In the genomic region with DNA sequence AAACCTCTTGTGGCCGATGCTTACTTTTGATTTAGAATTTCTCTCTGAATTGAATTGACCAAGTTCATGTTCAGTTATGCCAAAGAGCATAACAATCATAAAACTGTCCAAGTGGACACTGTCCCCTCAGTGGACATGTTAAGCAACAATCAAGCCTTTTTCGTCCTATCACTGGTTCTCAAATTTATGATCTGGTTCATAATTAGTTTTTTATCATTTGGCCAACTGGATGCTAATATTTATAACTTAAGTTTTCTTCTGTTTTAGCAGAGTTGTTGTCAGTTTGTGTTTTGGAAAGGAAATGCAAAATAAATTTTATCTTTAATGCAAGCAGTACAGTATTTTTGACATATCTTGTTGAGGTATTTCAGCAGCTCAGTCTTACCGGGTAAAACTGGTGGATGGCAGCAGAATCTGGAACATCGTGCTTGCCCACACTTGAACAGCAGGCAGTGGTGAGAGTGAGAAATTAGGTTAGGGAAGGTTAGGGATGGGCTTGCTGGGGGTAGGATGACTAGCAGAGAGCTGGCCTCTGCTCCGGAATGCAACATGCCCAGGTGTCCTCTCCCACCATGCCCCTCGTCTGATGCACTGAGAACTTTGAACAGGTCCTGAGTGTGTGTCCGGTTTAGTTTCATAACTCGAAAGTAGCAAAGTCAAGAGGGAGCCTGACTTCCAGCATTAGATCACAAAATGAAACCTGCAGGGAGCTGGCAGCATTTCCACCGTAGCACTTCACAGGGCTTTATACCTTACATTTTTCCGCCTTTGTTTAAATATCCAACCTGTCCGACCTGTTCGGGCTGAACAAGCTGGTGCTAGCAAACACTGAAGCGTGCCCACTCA, we compare ENCODE assay signal across 1 cellular context.
A peak's percentile ranks its signal among the peaks of the same experiment; 100 is the strongest.
TF ChIP-seq lines count a peak whose summit lies in the region.

No MANE protein-coding gene starts in this region.

TF ChIP-seq in HepG2, 621 proteins besides CTCF, POLR2A, EP300 and RAD21 (continued from another document and continues in another):
- TF ChIP-seq CSRNP1 (CRISPR knock-in tag; IDR thresholded peaks at IDR 0.05) (no peak), ZNF234 (CRISPR knock-in tag; conservative IDR thresholded peaks at IDR 0.05) (no peak), GTF2F1 (IDR thresholded peaks at IDR 0.05; ENCODE audit: low read length) (no peak), KLF15 (CRISPR knock-in tag; IDR thresholded peaks at IDR 0.05; ENCODE audit: borderline replicate concordance) (no peak), THAP9 (CRISPR knock-in tag; IDR thresholded peaks at IDR 0.05; ENCODE audit: borderline replicate concordance) (no peak), ATF7-NPFF (CRISPR knock-in tag; IDR thresholded peaks at IDR 0.05; ENCODE audit: low read depth) (no peak), ZNF672 (CRISPR knock-in tag; IDR thresholded peaks at IDR 0.05) (no peak), DNMT3B (CRISPR knock-in tag; conservative IDR thresholded peaks at IDR 0.05) (no peak), ETV6 (CRISPR knock-in tag; conservative IDR thresholded peaks at IDR 0.05) (no peak), ZNF335 (CRISPR knock-in tag; IDR thresholded peaks at IDR 0.05) (no peak), KAT8 (CRISPR knock-in tag; IDR thresholded peaks at IDR 0.05) (0 out of 2 replicates have a peak, but pooled peaks have one; percentile 44), KLF11 (CRISPR knock-in tag; IDR thresholded peaks at IDR 0.05) (no peak), BHLHE40 (IDR thresholded peaks at IDR 0.05; ENCODE audit: low read length) (no peak), SRSF9 (IDR thresholded peaks at IDR 0.05; ENCODE audit: borderline replicate concordance, insufficient read depth, low read depth, low read length, poor library complexity, severe bottlenecking) (no peak), SAP130 (CRISPR knock-in tag; IDR thresholded peaks at IDR 0.05; ENCODE audit: low read depth) (peak; percentile 72), NFKB2 (CRISPR knock-in tag; IDR thresholded peaks at IDR 0.05; ENCODE audit: borderline replicate concordance) (no peak), ATF7 (IDR thresholded peaks at IDR 0.05) (no peak), ATF7 (CRISPR knock-in tag; IDR thresholded peaks at IDR 0.05) (no peak), ZNF251 (CRISPR knock-in tag; IDR thresholded peaks at IDR 0.05) (no peak), ZFP36L2 (CRISPR knock-in tag; IDR thresholded peaks at IDR 0.05) (no peak), SPEN (CRISPR knock-in tag; IDR thresholded peaks at IDR 0.05; ENCODE audit: low read depth) (peak; percentile 80; the same call in 1 of the 2 replicates), NR2F1 (CRISPR knock-in tag; IDR thresholded peaks at IDR 0.05) (no peak), TAF1 (CRISPR knock-in tag; IDR thresholded peaks at IDR 0.05) (no peak), ZNF318 (CRISPR knock-in tag; IDR thresholded peaks at IDR 0.05) (no peak), IKZF5 (CRISPR knock-in tag; IDR thresholded peaks at IDR 0.05) (peak; percentile 47; the same call in 1 of the 2 replicates), TCF12 (IDR thresholded peaks at IDR 0.05) (no peak), TCF12 (CRISPR knock-in tag; IDR thresholded peaks at IDR 0.05) (no peak), SAFB2 (CRISPR knock-in tag; IDR thresholded peaks at IDR 0.05; ENCODE audit: borderline replicate concordance, low read depth) (no peak), EED (CRISPR knock-in tag; IDR thresholded peaks at IDR 0.05) (no peak), JUNB (CRISPR knock-in tag; IDR thresholded peaks at IDR 0.05; ENCODE audit: borderline replicate concordance) (no peak), SMYD3 (CRISPR knock-in tag; IDR thresholded peaks at IDR 0.05) (0 out of 2 replicates have a peak, but pooled peaks have one; percentile 51), CREBL2 (CRISPR knock-in tag; IDR thresholded peaks at IDR 0.05; ENCODE audit: borderline replicate concordance) (no peak), ZNF563 (CRISPR knock-in tag; IDR thresholded peaks at IDR 0.05) (no peak), ZNF720 (CRISPR knock-in tag; IDR thresholded peaks at IDR 0.05) (no peak), HOXA3 (CRISPR knock-in tag; IDR thresholded peaks at IDR 0.05) (peak; percentile 78), TBX3 (IDR thresholded peaks at IDR 0.05; ENCODE audit: borderline replicate concordance) (no peak)
- TF ChIP-seq, protein P1, sequence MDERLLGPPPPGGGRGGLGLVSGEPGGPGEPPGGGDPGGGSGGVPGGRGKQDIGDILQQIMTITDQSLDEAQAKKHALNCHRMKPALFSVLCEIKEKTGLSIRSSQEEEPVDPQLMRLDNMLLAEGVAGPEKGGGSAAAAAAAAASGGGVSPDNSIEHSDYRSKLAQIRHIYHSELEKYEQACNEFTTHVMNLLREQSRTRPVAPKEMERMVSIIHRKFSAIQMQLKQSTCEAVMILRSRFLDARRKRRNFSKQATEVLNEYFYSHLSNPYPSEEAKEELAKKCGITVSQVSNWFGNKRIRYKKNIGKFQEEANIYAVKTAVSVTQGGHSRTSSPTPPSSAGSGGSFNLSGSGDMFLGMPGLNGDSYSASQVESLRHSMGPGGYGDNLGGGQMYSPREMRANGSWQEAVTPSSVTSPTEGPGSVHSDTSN (CRISPR knock-in tag; IDR thresholded peaks at IDR 0.05): no peak
- TF ChIP-seq, protein P2, sequence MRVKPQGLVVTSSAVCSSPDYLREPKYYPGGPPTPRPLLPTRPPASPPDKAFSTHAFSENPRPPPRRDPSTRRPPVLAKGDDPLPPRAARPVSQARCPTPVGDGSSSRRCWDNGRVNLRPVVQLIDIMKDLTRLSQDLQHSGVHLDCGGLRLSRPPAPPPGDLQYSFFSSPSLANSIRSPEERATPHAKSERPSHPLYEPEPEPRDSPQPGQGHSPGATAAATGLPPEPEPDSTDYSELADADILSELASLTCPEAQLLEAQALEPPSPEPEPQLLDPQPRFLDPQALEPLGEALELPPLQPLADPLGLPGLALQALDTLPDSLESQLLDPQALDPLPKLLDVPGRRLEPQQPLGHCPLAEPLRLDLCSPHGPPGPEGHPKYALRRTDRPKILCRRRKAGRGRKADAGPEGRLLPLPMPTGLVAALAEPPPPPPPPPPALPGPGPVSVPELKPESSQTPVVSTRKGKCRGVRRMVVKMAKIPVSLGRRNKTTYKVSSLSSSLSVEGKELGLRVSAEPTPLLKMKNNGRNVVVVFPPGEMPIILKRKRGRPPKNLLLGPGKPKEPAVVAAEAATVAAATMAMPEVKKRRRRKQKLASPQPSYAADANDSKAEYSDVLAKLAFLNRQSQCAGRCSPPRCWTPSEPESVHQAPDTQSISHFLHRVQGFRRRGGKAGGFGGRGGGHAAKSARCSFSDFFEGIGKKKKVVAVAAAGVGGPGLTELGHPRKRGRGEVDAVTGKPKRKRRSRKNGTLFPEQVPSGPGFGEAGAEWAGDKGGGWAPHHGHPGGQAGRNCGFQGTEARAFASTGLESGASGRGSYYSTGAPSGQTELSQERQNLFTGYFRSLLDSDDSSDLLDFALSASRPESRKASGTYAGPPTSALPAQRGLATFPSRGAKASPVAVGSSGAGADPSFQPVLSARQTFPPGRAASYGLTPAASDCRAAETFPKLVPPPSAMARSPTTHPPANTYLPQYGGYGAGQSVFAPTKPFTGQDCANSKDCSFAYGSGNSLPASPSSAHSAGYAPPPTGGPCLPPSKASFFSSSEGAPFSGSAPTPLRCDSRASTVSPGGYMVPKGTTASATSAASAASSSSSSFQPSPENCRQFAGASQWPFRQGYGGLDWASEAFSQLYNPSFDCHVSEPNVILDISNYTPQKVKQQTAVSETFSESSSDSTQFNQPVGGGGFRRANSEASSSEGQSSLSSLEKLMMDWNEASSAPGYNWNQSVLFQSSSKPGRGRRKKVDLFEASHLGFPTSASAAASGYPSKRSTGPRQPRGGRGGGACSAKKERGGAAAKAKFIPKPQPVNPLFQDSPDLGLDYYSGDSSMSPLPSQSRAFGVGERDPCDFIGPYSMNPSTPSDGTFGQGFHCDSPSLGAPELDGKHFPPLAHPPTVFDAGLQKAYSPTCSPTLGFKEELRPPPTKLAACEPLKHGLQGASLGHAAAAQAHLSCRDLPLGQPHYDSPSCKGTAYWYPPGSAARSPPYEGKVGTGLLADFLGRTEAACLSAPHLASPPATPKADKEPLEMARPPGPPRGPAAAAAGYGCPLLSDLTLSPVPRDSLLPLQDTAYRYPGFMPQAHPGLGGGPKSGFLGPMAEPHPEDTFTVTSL (CRISPR knock-in tag; IDR thresholded peaks at IDR 0.05; ENCODE audit: borderline replicate concordance): no peak
